ENCODE assay signal across 32 cellular contexts in the genomic region with DNA sequence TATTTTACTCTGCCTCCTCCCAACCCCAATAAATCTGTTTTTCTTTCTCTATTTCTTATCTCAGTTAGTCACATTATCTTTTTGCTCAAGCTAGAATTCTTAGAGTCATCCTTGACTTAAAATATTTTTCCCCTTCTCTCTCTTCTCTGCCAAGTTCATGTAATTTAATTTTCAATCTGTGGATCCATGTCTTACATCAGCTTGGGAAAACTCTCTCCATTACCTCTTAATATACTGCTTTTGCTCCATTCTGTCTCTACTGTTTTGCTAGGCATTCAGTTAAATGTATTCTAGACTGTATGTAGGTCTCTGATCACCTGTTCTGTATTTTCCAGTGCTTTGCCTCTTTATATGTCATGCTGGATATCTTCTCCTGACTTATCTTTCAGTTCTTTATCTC. TPM values are rescaled to one million over a fixed set of nuclear protein-coding genes. Genes with fewer than 3 reads are reported as not detected.
DNase-seq lines count a peak whose midpoint lies in the region; ATAC-seq and TF ChIP-seq lines count a peak whose summit lies in the region.
"Had no signal": no experiment of that assay in that cellular context is flagged by ENCODE, and none has a peak within 500 bp of the region (broad histone marks: within the 10 kb centered on the region; RNA-seq: fewer than 3 reads in every experiment).

No MANE protein-coding gene starts in this region.

- no peak for ATAC-seq in HG03175 (IDR thresholded peaks at IDR 0.05; ENCODE audit: unreplicated experiment)
- ATAC-seq: A549; CD8-positive, alpha-beta T cell had no signal

- H3K9me3 ChIP-seq in HEK293 (ENCODE audit: control insufficient read depth, insufficient read depth, low read depth, low read length): no peaks in the 10 kb centered on the region
- no peaks in the 10 kb centered on the region for H3K9me3 ChIP-seq in Karpas-422 (ENCODE audit: low read length)
- H3K9me3 ChIP-seq: BE2C, BLaER1, Caco-2 had no signal

- no peak overlapping the region for H3K4me3 ChIP-seq in HEK293 (ENCODE audit: low read depth, low read length)
- H3K4me3 ChIP-seq in Karpas-422 (ENCODE audit: low read length): no peak overlapping the region
- H3K4me3 ChIP-seq: A549; BLaER1; BLaER1 treated with 17β-estradiol and CSF1 and Interleukin-3, amounts not matched to agents 10 nM and 100 nM had no signal

- no peak for TF ChIP-seq CTCF in HEK293 (tag by site-specific recombination; IDR thresholded peaks at IDR 0.05)

- POLR2A ChIA-PET in HEK293 (lab: Yijun Ruan, JAX): no interaction called here

- DNase-seq in Karpas-422: no peak
- DNase-seq in stimulated activated CD4-positive, alpha-beta T cell treated with anti-CD3 and anti-CD28 coated beads, Interleukin-4, amount 100 ng/mL, for 24 hours: no peak
- DNase-seq: 8988T; ACHN; AML-193; BE2C; C1 segment of cervical spinal cord; Caco-2; Calu3; CD4-positive, alpha-beta memory T cell; CD4-positive, alpha-beta T cell; CD4-positive, CD25-positive, alpha-beta regulatory T cell; CD8-positive, alpha-beta memory T cell; CD8-positive, alpha-beta T cell; COR-L47; DMS 273 treated with DMSO at 0.1 percent for 48 hours; DMS153; DMS53; DMS79; DMS79 treated with DMSO at 0.1 percent for 48 hours; DND-41; EL had no signal

- H2AFZ ChIP-seq in Karpas-422 (ENCODE audit: low read length): 0 out of 2 replicates have a peak overlapping the region, but pooled peaks have one; percentile 15

- H3K36me3 ChIP-seq in HEK293 (ENCODE audit: control insufficient read depth in 2 of 2, insufficient read depth in 1 of 2, low read length in 2 of 2): no peaks in the 10 kb centered on the region
- no peaks in the 10 kb centered on the region for H3K36me3 ChIP-seq in Karpas-422 (ENCODE audit: insufficient read depth, low read length)
- H3K36me3 ChIP-seq: BE2C; BLaER1; BLaER1 treated with 17β-estradiol and CSF1 and Interleukin-3, amounts not matched to agents 10 nM and 100 nM had no signal

- H3K27me3 ChIP-seq in Karpas-422 (ENCODE audit: low read length): no peaks in the 10 kb centered on the region
- H3K27me3 ChIP-seq: BLaER1; BLaER1 treated with 17β-estradiol and CSF1 and Interleukin-3, amounts not matched to agents 10 nM and 100 nM had no signal

- H3K4me2 ChIP-seq in Karpas-422 (ENCODE audit: low read depth, low read length, poor library complexity, severe bottlenecking): no peak overlapping the region
- H3K4me2 ChIP-seq: A549; BLaER1; BLaER1 treated with 17β-estradiol and CSF1 and Interleukin-3, amounts not matched to agents 10 nM and 100 nM had no signal

- H3K4me1 ChIP-seq in HEK293 (ENCODE audit: control insufficient read depth, insufficient read depth, low read length) (no peaks in the 10 kb centered on the region), Karpas-422 (ENCODE audit: low read length) (peaks cover 27% of the 10 kb centered on the region)
- H3K4me1 ChIP-seq: BE2C; BLaER1; BLaER1 treated with 17β-estradiol and CSF1 and Interleukin-3, amounts not matched to agents 10 nM and 100 nM; Caco-2 had no signal

- H3K9ac ChIP-seq in Karpas-422 (ENCODE audit: low read length): no peak overlapping the region
- H3K9ac ChIP-seq: BLaER1; BLaER1 treated with 17β-estradiol and CSF1 and Interleukin-3, amounts not matched to agents 10 nM and 100 nM had no signal

- no peaks in the 10 kb centered on the region for H4K20me1 ChIP-seq in Karpas-422 (ENCODE audit: insufficient read depth, low read depth, low read length)
- H4K20me1 ChIP-seq: BLaER1; BLaER1 treated with 17β-estradiol and CSF1 and Interleukin-3, amounts not matched to agents 10 nM and 100 nM had no signal

- H3K27ac ChIP-seq in HEK293 (ENCODE audit: extremely low read depth, low read depth, low read length) (no peak overlapping the region), Karpas-422 (ENCODE audit: low read length) (no peak overlapping the region)
- H3K27ac ChIP-seq: 22Rv1; A549; BLaER1; BLaER1 treated with 17β-estradiol and CSF1 and Interleukin-3, amounts not matched to agents 10 nM and 100 nM; C4-2B had no signal

- CTCF ChIA-PET in HEK293 (lab: Yijun Ruan, JAX): interaction anchor here (0.5 to 0.7 kb wide), 2 partner anchors 1380 to 1423 kb away, joined by 3 read pairs; no protein-coding TSS in a partner anchor

- no peaks in the 10 kb centered on the region for H3K79me2 ChIP-seq in Karpas-422 (ENCODE audit: low read length)

- no peaks in the 10 kb centered on the region for H3K9me2 ChIP-seq in Karpas-422 (replicated peaks; ENCODE audit: insufficient read depth, low read length)

TF ChIP-seq in HEK293, 187 proteins besides CTCF, POLR2A, EP300 and RAD21:
- no peak for TF ChIP-seq OSR2 (tag by site-specific recombination; IDR thresholded peaks at IDR 0.05)
- peak; percentile 99 for TF ChIP-seq ZNF558 (tag by site-specific recombination; IDR thresholded peaks at IDR 0.05)
- no peak for TF ChIP-seq ZNF302 (tag by site-specific recombination; IDR thresholded peaks at IDR 0.05; ENCODE audit: low read depth)
- no peak for TF ChIP-seq ZNF560 (tag by site-specific recombination; IDR thresholded peaks at IDR 0.05; ENCODE audit: borderline replicate concordance)
- TF ChIP-seq ZNF510 (tag by site-specific recombination; IDR thresholded peaks at IDR 0.05; ENCODE audit: insufficient replicate concordance): no peak

RNA-seq across cellular contexts. Expression of gene NR1H4, which starts 51.0 kb away (rescaled TPM):
- not detected in 2 replicates for total RNA-seq in Karpas-422 (2014; rRNA removed; shearing (Covaris generic); ENCODE audit: low replicate concordance)
- total RNA-seq: A673; B cell; Caco-2; CD4-positive, alpha-beta memory T cell; CD4-positive, alpha-beta T cell; CD4-positive, CD25-positive, alpha-beta regulatory T cell; CD8-positive, alpha-beta memory T cell; CD8-positive, alpha-beta T cell; Daoy had no signal
